In genomic region chr16:9818702-9819101, GRCh38 we compare ENCODE assay signal across 25 cellular contexts.
"Had no signal": no experiment of that assay in that cellular context is flagged by ENCODE, and none has a peak within 500 bp of the region (broad histone marks: within the 10 kb centered on the region; RNA-seq: fewer than 3 reads in every experiment).

No MANE protein-coding gene starts in this region.

- H3K4me3 ChIP-seq: colonic mucosa, esophagus squamous epithelium, gastrocnemius medialis, heart right ventricle, left lung, lower lobe of right lung, mucosa of descending colon had no signal

- ATAC-seq: effector memory CD8-positive, alpha-beta T cell; esophagus mucosa; gastrocnemius medialis; heart right ventricle; left cardiac atrium; left lung; left ventricle myocardium superior; lower lobe of right lung; mucosa of descending colon had no signal

- H3K36me3 ChIP-seq: colonic mucosa, esophagus squamous epithelium, gastrocnemius medialis, heart right ventricle, left lung, lower lobe of right lung had no signal

- H3K4me1 ChIP-seq: colonic mucosa, esophagus squamous epithelium, gastrocnemius medialis, heart right ventricle, left lung, lower lobe of right lung had no signal

- DNase-seq: colonic mucosa; cortex of kidney; effector CD8-positive, alpha-beta T cell; effector memory CD8-positive, alpha-beta T cell; endodermal cell; erythroblast; esophagus squamous epithelium; foreskin fibroblast; foreskin melanocyte; gastrocnemius medialis; glutamatergic neuron; head of caudate nucleus; heart right ventricle; hippocampal formation; left cardiac atrium; left lung; left ventricle myocardium superior; lower lobe of right lung; mesenchymal stem cell; mucosa of descending colon; naive B cell had no signal

- H3K9me3 ChIP-seq: colonic mucosa, esophagus squamous epithelium, gastrocnemius medialis, heart right ventricle, left lung, lower lobe of right lung, mucosa of descending colon had no signal

- H3K27ac ChIP-seq: colonic mucosa, epithelial cell of prostate, esophagus squamous epithelium, gastrocnemius medialis, heart right ventricle, left lung, lower lobe of right lung had no signal

- H3K27me3 ChIP-seq: colonic mucosa, esophagus squamous epithelium had no signal

- FAIRE-seq: endometrium, keratinocyte had no signal
